Comparison of ENCODE assay signal across 10 cellular contexts in the genomic region with DNA sequence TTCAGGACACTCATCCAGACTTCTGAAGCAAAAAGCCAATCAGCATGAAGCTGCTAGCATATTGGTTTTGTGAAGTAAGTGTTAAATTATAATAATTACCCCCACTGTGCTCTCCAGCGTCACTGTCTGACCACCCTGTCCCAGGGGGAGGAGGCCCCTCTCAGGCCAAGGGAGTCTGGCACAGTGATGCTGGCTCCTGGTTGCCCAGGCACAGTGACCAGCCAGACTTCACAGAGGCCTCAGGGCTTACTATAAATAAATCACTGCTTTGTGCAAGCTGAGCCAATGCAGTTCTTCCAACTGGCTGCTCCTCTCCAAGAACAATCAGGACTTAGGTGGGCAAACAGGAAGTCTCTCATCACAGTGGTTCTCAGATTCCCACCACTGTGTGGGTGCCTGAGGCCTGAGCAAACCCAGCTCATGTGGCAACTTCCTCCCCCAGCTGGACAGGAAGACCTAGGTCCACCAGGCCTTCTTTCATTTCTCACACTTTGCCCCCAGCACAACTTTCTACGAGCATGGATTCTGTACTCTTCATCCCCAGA. TPM values are rescaled to one million over a fixed set of nuclear protein-coding genes. Genes with fewer than 3 reads are reported as not detected.
DNase-seq lines count a peak whose midpoint lies in the region; ATAC-seq and TF ChIP-seq lines count a peak whose summit lies in the region.
"Had no signal": no experiment of that assay in that cellular context is flagged by ENCODE, and none has a peak within 500 bp of the region (broad histone marks: within the 10 kb centered on the region; RNA-seq: fewer than 3 reads in every experiment).

No MANE protein-coding gene starts in this region.

- no peaks in the 10 kb centered on the region for H3K9me3 Mint-ChIP-seq in activated naive CD8-positive, alpha-beta T cell (ENCODE audit: low read depth)
- peaks cover 3% of the 10 kb centered on the region for H3K9me3 Mint-ChIP-seq in activated naive CD8-positive, alpha-beta T cell treated with anti-CD3 and anti-CD28 coated beads for 36 hours
- H3K9me3 Mint-ChIP-seq in glutamatergic neuron (ENCODE audit: unreplicated experiment), result peaks cover 11% of the 10 kb centered on the region

- no peaks in the 10 kb centered on the region for H3K27me3 Mint-ChIP-seq in activated naive CD8-positive, alpha-beta T cell
- H3K27me3 Mint-ChIP-seq in activated naive CD8-positive, alpha-beta T cell treated with anti-CD3 and anti-CD28 coated beads for 36 hours, result peaks cover 16% of the 10 kb centered on the region
- H3K27me3 Mint-ChIP-seq in glutamatergic neuron (ENCODE audit: unreplicated experiment), result peaks cover 11% of the 10 kb centered on the region

- 78 to 82% methylated on average over 2 of the region's 2 CpGs for WGBS in thyroid gland, 2 donors

- H3K27me3 ChIP-seq in SJCRH30, result no peaks in the 10 kb centered on the region
- no peaks in the 10 kb centered on the region for H3K27me3 ChIP-seq in thyroid gland

- intact Hi-C loops in thyroid gland (cut with DNase I), result no loop called here

- H3K4me3 ChIP-seq in SJCRH30, result no peak overlapping the region; the same call in 1 of the 2 replicates
- no peak overlapping the region for H3K4me3 ChIP-seq in thyroid gland (replicated peaks in 1 of 3)

- peak overlapping the region; percentile 82 for H3K27ac ChIP-seq in SJCRH30
- H3K27ac ChIP-seq in temporal lobe (ENCODE audit: low read depth, low read length), result peak overlapping the region; percentile 57
- H3K27ac ChIP-seq in thyroid gland, result no peak overlapping the region

- H3K4me3 Mint-ChIP-seq in activated naive CD8-positive, alpha-beta T cell, result peak overlapping the region; percentile 23
- no peak overlapping the region for H3K4me3 Mint-ChIP-seq in activated naive CD8-positive, alpha-beta T cell treated with anti-CD3 and anti-CD28 coated beads for 36 hours
- H3K4me3 Mint-ChIP-seq in glutamatergic neuron (ENCODE audit: unreplicated experiment), result peak overlapping the region; percentile 52

- peaks cover 16% of the 10 kb centered on the region for H3K4me1 Mint-ChIP-seq in activated naive CD8-positive, alpha-beta T cell (ENCODE audit: low read depth)
- peaks cover 15% of the 10 kb centered on the region for H3K4me1 Mint-ChIP-seq in activated naive CD8-positive, alpha-beta T cell treated with anti-CD3 and anti-CD28 coated beads for 36 hours
- H3K4me1 Mint-ChIP-seq in glutamatergic neuron (ENCODE audit: low read depth, unreplicated experiment), result peaks cover 16% of the 10 kb centered on the region

- no peak for ATAC-seq in GM18858 (IDR thresholded peaks at IDR 0.05; ENCODE audit: unreplicated experiment)

- no peak for TF ChIP-seq POLR2A in thyroid gland (IDR thresholded peaks at IDR 0.05)

- H3K36me3 Mint-ChIP-seq in activated naive CD8-positive, alpha-beta T cell, result peaks cover 2% of the 10 kb centered on the region
- peaks cover 11% of the 10 kb centered on the region for H3K36me3 Mint-ChIP-seq in activated naive CD8-positive, alpha-beta T cell treated with anti-CD3 and anti-CD28 coated beads for 36 hours
- no peaks in the 10 kb centered on the region for H3K36me3 Mint-ChIP-seq in glutamatergic neuron (ENCODE audit: unreplicated experiment)

- no peaks in the 10 kb centered on the region for H3K36me3 ChIP-seq in SJCRH30
- no peaks in the 10 kb centered on the region for H3K36me3 ChIP-seq in thyroid gland

- H3K4me1 ChIP-seq in SJCRH30 (peaks cover 17% of the 10 kb centered on the region), thyroid gland (peaks cover 20 to 27% of the 10 kb centered on the region in 2 donors)

- no peak for DNase-seq in activated naive CD8-positive, alpha-beta T cell treated with anti-CD3 and anti-CD28 coated beads for 36 hours
- DNase-seq in SJCRH30, result peak; percentile 64 to 78
- no peak for DNase-seq in glutamatergic neuron
- no peak for DNase-seq in thyroid gland
- DNase-seq in activated CD4-positive, CD25-positive, alpha-beta regulatory T cell (lab: John Stamatoyannopoulos, UW), result no peak
- DNase-seq: GDM1, NCI-H446 had no signal

- H3K9me3 ChIP-seq in SJCRH30 (replicated peaks) (no peaks in the 10 kb centered on the region), thyroid gland (no peaks in the 10 kb centered on the region)

- no peak for TF ChIP-seq CTCF in glutamatergic neuron (IDR thresholded peaks at IDR 0.05; ENCODE audit: partially characterized antibody, unreplicated experiment)
- TF ChIP-seq CTCF in thyroid gland (IDR thresholded peaks at IDR 0.05), result no peak

- no peak overlapping the region for H3K27ac Mint-ChIP-seq in activated naive CD8-positive, alpha-beta T cell
- no peak overlapping the region for H3K27ac Mint-ChIP-seq in activated naive CD8-positive, alpha-beta T cell treated with anti-CD3 and anti-CD28 coated beads for 36 hours
- H3K27ac Mint-ChIP-seq in glutamatergic neuron (ENCODE audit: unreplicated experiment), result peak overlapping the region; percentile 62

RNA-seq across cellular contexts. Expression of a gene that starts 1.7 kb away (rescaled TPM):
- 1 to 10 TPM in 1 of 2 experiments, under 1 TPM in 1; 0.82 to 1.0 TPM for total RNA-seq in activated naive CD8-positive, alpha-beta T cell treated with anti-CD3 and anti-CD28 coated beads for 36 hours
- 13.5 and 14.4 TPM in 2 replicates for total RNA-seq in SJCRH30 (2014; rRNA removed; shearing (Covaris generic))
- total RNA-seq in glutamatergic neuron (ENCODE audit: unreplicated experiment) (77.8 TPM), temporal lobe (12.8 TPM), thyroid gland (10 to 100 TPM in 2 of 4 donors, 1 to 10 TPM in 2; 7.4 to 12.8 (median 10.3) TPM)

RNA-seq across cellular contexts. Expression of a gene that starts 56.2 kb away (rescaled TPM):
- total RNA-seq in activated naive CD8-positive, alpha-beta T cell treated with anti-CD3 and anti-CD28 coated beads for 36 hours, result not detected
- not detected in 2 replicates for total RNA-seq in SJCRH30 (2014; rRNA removed; shearing (Covaris generic))
- total RNA-seq in glutamatergic neuron (ENCODE audit: unreplicated experiment) (not detected), temporal lobe (not detected), thyroid gland (not detected)

Comparison
In these comparisons a context has a peak if more than half of its experiments do, and no peak if none do; other contexts are left out.
1. DNase-seq: peak in SJCRH30 (2 of 2); none in activated naive CD8-positive, alpha-beta T cell treated with anti-CD3 and anti-CD28 coated beads for 36 hours (single experiment), glutamatergic neuron (single experiment), thyroid gland (0 of 2) and activated CD4-positive, CD25-positive, alpha-beta regulatory T cell (0 of 4).
2. H3K27ac ChIP-seq: peak in SJCRH30 (single experiment) and temporal lobe (single experiment); none in thyroid gland (0 of 3).